ENCODE assay signal across 23 cellular contexts in genomic region chr16:75938818-75939217, GRCh38.
"Had no signal": no experiment of that assay in that cellular context is flagged by ENCODE, and none has a peak within 500 bp of the region (broad histone marks: within the 10 kb centered on the region; RNA-seq: fewer than 3 reads in every experiment).

No MANE protein-coding gene starts in this region.

- H3K27me3 Mint-ChIP-seq: activated CD4-positive, alpha-beta T cell treated with anti-CD3 and anti-CD28 coated beads, Interleukin-2, amount 10 ng/mL, durations not matched to agents 24 days and 14 days; activated T-cell treated with anti-CD3 and anti-CD28 coated beads, Interleukin-2, amount 50 U/mL, for 24 hours; progenitor cell of endocrine pancreas had no signal

- H3K9me3 Mint-ChIP-seq: activated CD4-positive, alpha-beta T cell treated with anti-CD3 and anti-CD28 coated beads, Interleukin-2, amount 10 ng/mL, durations not matched to agents 24 days and 14 days; activated T-cell treated with anti-CD3 and anti-CD28 coated beads, Interleukin-2, amount 50 U/mL, for 24 hours; activated T-helper 2 cell treated with anti-CD3 and anti-CD28 coated beads, Interferon-gamma antibody, Interleukin-2, Interleukin-4, amounts not matched to agents 10 μg/mL and 5 μg/mL and 100 μg/mL, durations not matched to agents 14 hours and 24 hours and 36 hours; neural crest cell had no signal

- H3K4me3 ChIP-seq: body of pancreas, dorsolateral prefrontal cortex, gastroesophageal sphincter, heart left ventricle, left lung, mucosa of descending colon, right atrium auricular region, tibial nerve, uterus had no signal

- H3K9me3 ChIP-seq: body of pancreas, gastroesophageal sphincter, heart left ventricle, left lung, mucosa of descending colon, right atrium auricular region, tibial nerve, uterus had no signal

- H3K36me3 Mint-ChIP-seq: naive B cell had no signal

- DNase-seq: activated CD4-positive, alpha-beta T cell treated with anti-CD3 and anti-CD28 coated beads, Interleukin-2, amount 10 ng/mL, durations not matched to agents 24 days and 14 days; activated CD4-positive, CD25-positive, alpha-beta regulatory T cell; activated CD8-positive, alpha-beta T cell treated with anti-CD3 and anti-CD28 coated beads, Interleukin-2, amount 10 ng/mL, durations not matched to agents 7 days and 5 days; activated naive CD4-positive, alpha-beta T cell treated with Interleukin-2 at 50 U/mL for 16 hours; activated T-cell treated with anti-CD3 and anti-CD28 coated beads, Interleukin-2, amount 50 U/mL, for 24 hours; body of pancreas; central memory CD4-positive, alpha-beta T cell; heart left ventricle; mucosa of descending colon; naive B cell; stimulated activated CD4-positive, alpha-beta T cell treated with anti-CD3 and anti-CD28 coated beads, Interleukin-2, amount 100 ng/mL, for 24 hours; stimulated activated naive CD8-positive, alpha-beta T cell treated with anti-CD3 and anti-CD28 coated beads, Interleukin-15, Interleukin-2, amounts not matched to agents 100 U/mL and 50 U/mL, for 24 hours; T1000; uterus had no signal

- ATAC-seq: activated CD8-positive, alpha-beta T cell treated with anti-CD3 and anti-CD28 coated beads, Interleukin-2, amount 10 ng/mL, durations not matched to agents 7 days and 5 days; body of pancreas; esophagus mucosa; gastroesophageal sphincter; heart left ventricle; left lung; mucosa of descending colon; stimulated activated naive CD8-positive, alpha-beta T cell treated with anti-CD3 and anti-CD28 coated beads, Interleukin-15, Interleukin-2, amounts not matched to agents 100 U/mL and 50 U/mL, for 24 hours had no signal

- H3K36me3 ChIP-seq: gastroesophageal sphincter, heart left ventricle, left lung, right atrium auricular region, tibial nerve, uterus had no signal

- H3K27ac Mint-ChIP-seq: activated CD4-positive, alpha-beta T cell treated with anti-CD3 and anti-CD28 coated beads, Interleukin-2, amount 10 ng/mL, durations not matched to agents 24 days and 14 days; activated CD8-positive, alpha-beta T cell treated with anti-CD3 and anti-CD28 coated beads, Interleukin-2, amount 10 ng/mL, durations not matched to agents 7 days and 5 days; activated T-cell treated with anti-CD3 and anti-CD28 coated beads, Interleukin-2, amount 50 U/mL, for 24 hours; activated T-helper 2 cell treated with anti-CD3 and anti-CD28 coated beads, Interferon-gamma antibody, Interleukin-2, Interleukin-4, amounts not matched to agents 10 μg/mL and 5 μg/mL and 100 μg/mL, durations not matched to agents 14 hours and 24 hours and 36 hours; naive B cell; progenitor cell of endocrine pancreas had no signal

- H3K27ac ChIP-seq: body of pancreas, gastroesophageal sphincter, heart left ventricle, left lung, right atrium auricular region, tibial nerve, uterus had no signal

- H3K4me1 Mint-ChIP-seq: activated CD4-positive, alpha-beta T cell treated with anti-CD3 and anti-CD28 coated beads, Interleukin-2, amount 10 ng/mL, durations not matched to agents 24 days and 14 days; naive B cell; neural crest cell had no signal

- H3K4me1 ChIP-seq: gastroesophageal sphincter, heart left ventricle, left lung, right atrium auricular region, tibial nerve, uterus had no signal

- H3K27me3 ChIP-seq: body of pancreas, dorsolateral prefrontal cortex, gastroesophageal sphincter, left lung, right atrium auricular region, tibial nerve, uterus had no signal

- H3K4me3 Mint-ChIP-seq: activated CD4-positive, alpha-beta T cell treated with anti-CD3 and anti-CD28 coated beads, Interleukin-2, amount 10 ng/mL, durations not matched to agents 24 days and 14 days; activated CD8-positive, alpha-beta T cell treated with anti-CD3 and anti-CD28 coated beads, Interleukin-2, amount 10 ng/mL, durations not matched to agents 7 days and 5 days; activated T-cell treated with anti-CD3 and anti-CD28 coated beads, Interleukin-2, amount 50 U/mL, for 24 hours; naive B cell; neural crest cell had no signal
